In genomic region chr3:73550011-73550410, GRCh38 we compare ENCODE assay signal across 16 cellular contexts.
DNase-seq lines count a peak whose midpoint lies in the region; ATAC-seq and TF ChIP-seq lines count a peak whose summit lies in the region.
"Had no signal": no experiment of that assay in that cellular context is flagged by ENCODE, and none has a peak within 500 bp of the region (broad histone marks: within the 10 kb centered on the region; RNA-seq: fewer than 3 reads in every experiment).

No MANE protein-coding gene starts in this region.

- intact Hi-C loops in right cardiac atrium (cut with DNase I), result no loop called here

- no peak overlapping the region for H3K4me3 ChIP-seq in astrocyte of the spinal cord (ENCODE audit: low read depth, low read length)
- no peak overlapping the region for H3K4me3 ChIP-seq in fibroblast of mammary gland (ENCODE audit: control insufficient read depth, low read depth, low read length)
- H3K4me3 ChIP-seq in rectal smooth muscle tissue (ENCODE audit: low read length), result no peak overlapping the region
- H3K4me3 ChIP-seq in stomach smooth muscle (ENCODE audit: low read length in 2 of 2), result no peak overlapping the region
- H3K4me3 ChIP-seq in right cardiac atrium (ENCODE audit: low read length), result no peak overlapping the region
- H3K4me3 ChIP-seq: A549 had no signal

- WGBS in right cardiac atrium, result 77% methylated on average over 7 of the region's 7 CpGs

- peak overlapping the region; percentile 48 for H3K27ac ChIP-seq in rectal smooth muscle tissue (ENCODE audit: low read depth, low read length)
- peak overlapping the region; percentile 41 for H3K27ac ChIP-seq in stomach smooth muscle (ENCODE audit: low read length)
- H3K27ac ChIP-seq in right cardiac atrium (ENCODE audit: low read length), result no peak overlapping the region
- H3K27ac ChIP-seq: A549, HL-60 had no signal

- H3K27me3 ChIP-seq in rectal smooth muscle tissue (ENCODE audit: control insufficient read depth, insufficient read depth, low read length), result no peaks in the 10 kb centered on the region
- no peaks in the 10 kb centered on the region for H3K27me3 ChIP-seq in stomach smooth muscle (ENCODE audit: control insufficient read depth in 1 of 2, insufficient read depth in 2 of 2, low read length in 2 of 2)
- H3K27me3 ChIP-seq in right cardiac atrium (ENCODE audit: control insufficient read depth, insufficient read depth), result no peaks in the 10 kb centered on the region
- H3K27me3 ChIP-seq: BE2C had no signal

- ATAC-seq in right cardiac atrium (no peak), GM21390 (IDR thresholded peaks at IDR 0.05; ENCODE audit: unreplicated experiment) (no peak)
- ATAC-seq: A549; CD8-positive, alpha-beta T cell had no signal

- no peaks in the 10 kb centered on the region for H3K36me3 ChIP-seq in rectal smooth muscle tissue (ENCODE audit: control insufficient read depth, insufficient read depth, low read length)
- no peaks in the 10 kb centered on the region for H3K36me3 ChIP-seq in stomach smooth muscle (ENCODE audit: control insufficient read depth in 2 of 2, insufficient read depth in 2 of 2, low read length in 2 of 2)
- H3K36me3 ChIP-seq: BE2C had no signal

- DNase-seq in astrocyte of the spinal cord (ENCODE audit: low read depth, low spot score) (peak; percentile 29), fibroblast of mammary gland (ENCODE audit: low read depth) (peak; percentile 31), right cardiac atrium (no peak)
- no peak for DNase-seq in activated CD4-positive, alpha-beta T cell treated with anti-CD3 and anti-CD28 coated beads for 4 hours
- DNase-seq: BE2C; CD8-positive, alpha-beta T cell; COR-L47; DND-41; GDM1; HCEC 1CT; HFFc6 had no signal

- H3K9me3 ChIP-seq in stomach smooth muscle (ENCODE audit: control insufficient read depth in 2 of 2, low read length in 2 of 2), result no peaks in the 10 kb centered on the region
- H3K9me3 ChIP-seq in right cardiac atrium (ENCODE audit: control insufficient read depth, low read length), result no peaks in the 10 kb centered on the region
- H3K9me3 ChIP-seq: A549, BE2C had no signal

- no peak overlapping the region for H3K9ac ChIP-seq in rectal smooth muscle tissue (ENCODE audit: low read length)
- H3K9ac ChIP-seq in stomach smooth muscle (ENCODE audit: low read length in 2 of 2), result no peak overlapping the region

- in situ Hi-C loops in astrocyte of the spinal cord (cut with HindIII; ENCODE audit: low sequenced_read_pairs), result no loop called here

- H3K4me1 ChIP-seq in rectal smooth muscle tissue (ENCODE audit: control insufficient read depth, insufficient read depth, low read length), result peaks cover 22% of the 10 kb centered on the region
- H3K4me1 ChIP-seq in stomach smooth muscle (ENCODE audit: control insufficient read depth, insufficient read depth, low read length), result peaks cover 37% of the 10 kb centered on the region
- peaks cover 8% of the 10 kb centered on the region for H3K4me1 ChIP-seq in right cardiac atrium (ENCODE audit: control insufficient read depth, insufficient read depth, low read length)
- H3K4me1 ChIP-seq: A549 had no signal

- TF ChIP-seq CTCF in astrocyte of the spinal cord (IDR thresholded peaks at IDR 0.05; ENCODE audit: low read depth, low read length), result no peak
- no peak for TF ChIP-seq CTCF in fibroblast of mammary gland (conservative IDR thresholded peaks at IDR 0.05; ENCODE audit: control insufficient read depth, insufficient read depth, low read depth, low read length)

Comparison
In these comparisons a context has a peak if more than half of its experiments do, and no peak if none do; other contexts are left out.
1. DNase-seq: peak in astrocyte of the spinal cord (single experiment) and fibroblast of mammary gland (single experiment); none in right cardiac atrium (0 of 3) and activated CD4-positive, alpha-beta T cell treated with anti-CD3 and anti-CD28 coated beads for 4 hours (0 of 2).